ENCODE assay signal across 1 cellular context in genomic region chr17:21275579-21276339, GRCh38.
TF ChIP-seq lines count a peak whose summit lies in the region.

No MANE protein-coding gene starts in this region.

TF ChIP-seq in HEK293, 187 proteins besides CTCF, POLR2A, EP300 and RAD21 (continued from another document):
- no peak; the same call in 1 of the 2 replicates for TF ChIP-seq PBX3 (CRISPR knock-in tag; IDR thresholded peaks at IDR 0.05)
